ENCODE assay signal across 1 cellular context in the genomic region with DNA sequence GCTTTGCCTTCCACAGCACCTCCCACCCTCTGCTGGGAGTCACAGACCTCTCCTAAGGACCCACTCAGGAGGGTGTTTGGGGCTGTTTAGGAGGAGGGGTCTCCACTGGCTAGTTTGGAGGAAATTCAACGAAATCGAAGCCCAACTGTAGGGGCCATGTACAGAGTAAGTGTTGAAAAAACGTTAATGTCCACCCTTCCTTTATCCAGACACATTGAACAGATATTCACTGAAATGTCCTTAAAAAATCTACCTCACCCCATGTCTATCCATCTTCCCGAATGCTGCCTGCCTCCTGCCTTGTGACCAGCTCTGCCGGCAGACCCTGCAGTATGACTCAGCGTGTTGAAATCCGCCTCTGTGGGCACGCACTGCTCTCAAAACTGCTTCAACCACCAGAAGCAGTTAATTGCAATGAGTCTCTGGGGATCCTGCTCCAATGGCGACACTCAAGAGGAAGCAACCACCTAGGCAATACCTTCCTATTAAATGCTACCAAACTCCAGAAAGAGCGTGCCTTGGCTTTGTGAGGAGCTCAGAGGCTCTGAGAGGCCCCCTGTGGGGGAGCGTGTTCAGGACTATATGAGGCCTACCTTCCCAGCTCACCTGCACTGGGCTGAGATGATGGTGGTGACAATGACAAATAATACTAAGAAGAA.
TF ChIP-seq lines count a peak whose summit lies in the region.

No MANE protein-coding gene starts in this region.

TF ChIP-seq in K562, 482 proteins besides CTCF, POLR2A, EP300 and RAD21 (continued from another document):
- TF ChIP-seq, protein P1, sequence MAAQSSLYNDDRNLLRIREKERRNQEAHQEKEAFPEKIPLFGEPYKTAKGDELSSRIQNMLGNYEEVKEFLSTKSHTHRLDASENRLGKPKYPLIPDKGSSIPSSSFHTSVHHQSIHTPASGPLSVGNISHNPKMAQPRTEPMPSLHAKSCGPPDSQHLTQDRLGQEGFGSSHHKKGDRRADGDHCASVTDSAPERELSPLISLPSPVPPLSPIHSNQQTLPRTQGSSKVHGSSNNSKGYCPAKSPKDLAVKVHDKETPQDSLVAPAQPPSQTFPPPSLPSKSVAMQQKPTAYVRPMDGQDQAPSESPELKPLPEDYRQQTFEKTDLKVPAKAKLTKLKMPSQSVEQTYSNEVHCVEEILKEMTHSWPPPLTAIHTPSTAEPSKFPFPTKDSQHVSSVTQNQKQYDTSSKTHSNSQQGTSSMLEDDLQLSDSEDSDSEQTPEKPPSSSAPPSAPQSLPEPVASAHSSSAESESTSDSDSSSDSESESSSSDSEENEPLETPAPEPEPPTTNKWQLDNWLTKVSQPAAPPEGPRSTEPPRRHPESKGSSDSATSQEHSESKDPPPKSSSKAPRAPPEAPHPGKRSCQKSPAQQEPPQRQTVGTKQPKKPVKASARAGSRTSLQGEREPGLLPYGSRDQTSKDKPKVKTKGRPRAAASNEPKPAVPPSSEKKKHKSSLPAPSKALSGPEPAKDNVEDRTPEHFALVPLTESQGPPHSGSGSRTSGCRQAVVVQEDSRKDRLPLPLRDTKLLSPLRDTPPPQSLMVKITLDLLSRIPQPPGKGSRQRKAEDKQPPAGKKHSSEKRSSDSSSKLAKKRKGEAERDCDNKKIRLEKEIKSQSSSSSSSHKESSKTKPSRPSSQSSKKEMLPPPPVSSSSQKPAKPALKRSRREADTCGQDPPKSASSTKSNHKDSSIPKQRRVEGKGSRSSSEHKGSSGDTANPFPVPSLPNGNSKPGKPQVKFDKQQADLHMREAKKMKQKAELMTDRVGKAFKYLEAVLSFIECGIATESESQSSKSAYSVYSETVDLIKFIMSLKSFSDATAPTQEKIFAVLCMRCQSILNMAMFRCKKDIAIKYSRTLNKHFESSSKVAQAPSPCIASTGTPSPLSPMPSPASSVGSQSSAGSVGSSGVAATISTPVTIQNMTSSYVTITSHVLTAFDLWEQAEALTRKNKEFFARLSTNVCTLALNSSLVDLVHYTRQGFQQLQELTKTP (IDR thresholded peaks at IDR 0.05; ENCODE audit: low read depth in 1 of 2, partially characterized antibody in 2 of 2): peak; percentile 55 to 57
- TF ChIP-seq TBP (optimal IDR thresholded peaks at IDR 0.05; ENCODE audit: low read depth, low read length) (peak; percentile 62), CSDE1 (IDR thresholded peaks at IDR 0.05) (no peak), ZNF165 (CRISPR knock-in tag; IDR thresholded peaks at IDR 0.05; ENCODE audit: borderline replicate concordance) (peak; percentile 24; the same call in 1 of the 2 replicates), ZNF764 (CRISPR knock-in tag; IDR thresholded peaks at IDR 0.05; ENCODE audit: low read depth) (no peak)
- TF ChIP-seq, protein P2, sequence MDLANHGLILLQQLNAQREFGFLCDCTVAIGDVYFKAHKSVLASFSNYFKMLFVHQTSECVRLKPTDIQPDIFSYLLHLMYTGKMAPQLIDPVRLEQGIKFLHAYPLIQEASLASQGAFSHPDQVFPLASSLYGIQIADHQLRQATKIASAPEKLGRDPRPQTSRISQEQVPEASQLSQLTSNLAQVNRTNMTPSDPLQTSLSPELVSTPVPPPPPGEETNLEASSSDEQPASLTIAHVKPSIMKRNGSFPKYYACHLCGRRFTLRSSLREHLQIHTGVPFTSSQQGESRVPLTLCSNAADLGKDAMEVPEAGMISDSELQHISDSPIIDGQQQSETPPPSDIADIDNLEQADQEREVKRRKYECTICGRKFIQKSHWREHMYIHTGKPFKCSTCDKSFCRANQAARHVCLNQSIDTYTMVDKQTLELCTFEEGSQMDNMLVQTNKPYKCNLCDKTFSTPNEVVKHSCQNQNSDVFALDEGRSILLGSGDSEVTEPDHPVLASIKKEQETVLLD (IDR thresholded peaks at IDR 0.05): no peak
TF ChIP-seq in K562: peak in this region for 115.
